10 cellular contexts compared by ENCODE assay signal in the genomic region with DNA sequence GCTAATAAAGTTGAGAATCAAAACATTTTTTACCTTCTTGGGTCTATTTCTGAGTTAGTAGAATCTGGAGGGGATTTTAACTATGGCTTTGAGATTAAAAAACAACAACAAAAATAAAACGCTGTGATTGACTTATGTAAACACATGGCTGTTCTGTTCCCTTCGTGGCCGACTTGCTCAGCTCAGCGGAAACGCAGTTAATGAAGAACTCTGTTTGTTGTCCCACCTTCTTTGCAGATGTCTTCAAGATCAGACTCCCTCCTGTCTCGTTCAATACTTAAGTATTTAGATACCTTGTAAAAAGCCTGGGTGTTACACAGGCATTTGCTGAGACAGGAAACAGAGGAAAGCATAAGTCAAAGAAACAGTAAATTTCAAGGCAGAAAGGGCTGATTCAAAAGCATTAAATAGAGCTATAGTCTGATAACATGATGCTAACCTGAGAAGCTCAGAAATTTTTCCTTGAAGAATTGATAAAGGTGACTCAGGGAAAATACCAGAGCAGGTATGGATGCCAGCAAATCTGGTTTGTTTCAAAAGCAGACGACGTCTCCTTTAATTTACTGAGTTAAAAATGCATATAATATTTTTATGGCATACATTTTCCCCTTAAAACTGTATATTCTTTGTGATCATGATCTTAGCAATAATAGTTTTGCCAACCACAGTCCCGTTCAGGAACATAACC. TPM values are rescaled to one million over a fixed set of nuclear protein-coding genes. Genes with fewer than 3 reads are reported as not detected.
A peak's percentile ranks its signal among the peaks of the same experiment; 100 is the strongest.
DNase-seq lines count a peak whose midpoint lies in the region; ATAC-seq, FAIRE-seq and TF ChIP-seq lines count a peak whose summit lies in the region.
"Had no signal": no experiment of that assay in that cellular context is flagged by ENCODE, and none has a peak within 500 bp of the region (broad histone marks: within the 10 kb centered on the region; RNA-seq: fewer than 3 reads in every experiment).

No MANE protein-coding gene starts in this region.

- H4K91ac ChIP-seq in neuronal stem cell (ENCODE audit: low read depth, low read length, poor library complexity), result no peak overlapping the region

- no peaks in the 10 kb centered on the region for H3K36me3 Mint-ChIP-seq in MCF 10A (ENCODE audit: insufficient read depth, unreplicated experiment)

- no peak for FAIRE-seq in D721Med (lab: Jason Lieb, UNC)

- H3K9ac ChIP-seq in neuronal stem cell (ENCODE audit: low read depth, low read length, poor library complexity), result no peak overlapping the region

- no peaks in the 10 kb centered on the region for H3K27me3 Mint-ChIP-seq in MCF 10A (ENCODE audit: insufficient read depth, unreplicated experiment)

- no peak overlapping the region for H2BK15ac ChIP-seq in neuronal stem cell (ENCODE audit: low read length)

- no peaks in the 10 kb centered on the region for H3K27me3 ChIP-seq in neuronal stem cell (ENCODE audit: control insufficient read depth in 3 of 3, insufficient read depth in 3 of 3, low read depth in 1 of 3, low read length in 3 of 3)
- H3K27me3 ChIP-seq: left lung had no signal

- peak overlapping the region; percentile 49 for H3K4me2 ChIP-seq in neuronal stem cell (ENCODE audit: insufficient read depth, low read length, poor library complexity, severe bottlenecking)

- H2AK5ac ChIP-seq in neuronal stem cell (ENCODE audit: low read depth, low read length), result no peak overlapping the region

- peak overlapping the region; percentile 39 for H3K4me3 Mint-ChIP-seq in MCF 10A (ENCODE audit: unreplicated experiment)

- H3K18ac ChIP-seq in neuronal stem cell (ENCODE audit: low read length), result no peak overlapping the region

- no peak overlapping the region for H3K14ac ChIP-seq in neuronal stem cell (ENCODE audit: low read length)

- peak; percentile 80 for DNase-seq in NCI-H146 (lab: John Stamatoyannopoulos, UW)
- DNase-seq in MCF 10A (ENCODE audit: unreplicated experiment), result no peak
- DNase-seq in neuronal stem cell (ENCODE audit: low spot score), result no peak
- DNase-seq in kidney tubule cell (ENCODE audit: low spot score), result no peak
- DNase-seq in ACHN, result no peak
- DNase-seq in D721Med (ENCODE audit: insufficient read length, low spot score), result no peak
- DNase-seq: effector memory CD4-positive, alpha-beta T cell; left lung had no signal

- in situ Hi-C loops in ACHN (cut with HindIII; ENCODE audit: low pct_ligation_motif_present, low pct_unique_long_range_greater_than_20kb, low sequenced_read_pairs), result no loop called here

- CTCF ChIA-PET in MCF 10A (lab: Yijun Ruan, JAX), result interaction anchor here (0.7 to 3.0 kb wide), 9 partner anchors 11 to 120 kb away, joined by 3 to 25 read pairs (median 5); a partner anchor contains a TSS

- no peaks in the 10 kb centered on the region for H3K79me1 ChIP-seq in neuronal stem cell (ENCODE audit: low read depth, low read length)

- no peak overlapping the region for H2BK12ac ChIP-seq in neuronal stem cell (ENCODE audit: low read length)

- H4K8ac ChIP-seq in neuronal stem cell (ENCODE audit: low read depth, low read length), result no peak overlapping the region

- H2AFZ ChIP-seq in neuronal stem cell (ENCODE audit: low read length), result peak overlapping the region; percentile 80

- no peaks in the 10 kb centered on the region for H3K9me3 Mint-ChIP-seq in MCF 10A (ENCODE audit: unreplicated experiment)
- H3K9me3 Mint-ChIP-seq: activated T-cell treated with anti-CD3 and anti-CD28 coated beads, Interleukin-2, amount 50 U/mL, for 4 hours had no signal

- H3K4me3 ChIP-seq in neuronal stem cell (ENCODE audit: low read length in 2 of 2), result no peak overlapping the region
- H3K4me3 ChIP-seq: left lung had no signal

- H3K4ac ChIP-seq in neuronal stem cell (ENCODE audit: low read length), result no peak overlapping the region

- POLR2A ChIA-PET in MCF 10A (lab: Yijun Ruan, JAX), result interaction anchor here (0.7 to 2.5 kb wide), 20 partner anchors 7 to 648 kb away, joined by 3 to 48 read pairs (median 4); a partner anchor contains a TSS

- peak overlapping the region; percentile 83 for H3K27ac ChIP-seq in neuronal stem cell (replicated peaks; ENCODE audit: low read length)
- H3K27ac ChIP-seq: left lung had no signal

- intact Hi-C loops in MCF 10A (cut with micrococcal nuclease), result no loop called here

- no peak overlapping the region for H2BK120ac ChIP-seq in neuronal stem cell (ENCODE audit: low read depth, low read length)

- peaks cover 7 to 13% of the 10 kb centered on the region in 2 donors for H3K4me1 ChIP-seq in neuronal stem cell (ENCODE audit: control insufficient read depth in 2 of 2, insufficient read depth in 1 of 2, low read depth in 1 of 2, low read length in 2 of 2)

- ATAC-seq in GM19467 (IDR thresholded peaks at IDR 0.05; ENCODE audit: unreplicated experiment), result peak; percentile 32
- ATAC-seq: left lung had no signal

- H3K36me3 ChIP-seq in neuronal stem cell (replicated peaks in 1 of 2; ENCODE audit: control insufficient read depth in 2 of 2, insufficient read depth in 2 of 2, low read length in 2 of 2), result no peaks in the 10 kb centered on the region
- H3K36me3 ChIP-seq: left lung had no signal

- no peak overlapping the region for H2BK5ac ChIP-seq in neuronal stem cell (ENCODE audit: low read length)

- peak overlapping the region; percentile 96 for H3K27ac Mint-ChIP-seq in MCF 10A (ENCODE audit: low read depth, unreplicated experiment)

- H3K23ac ChIP-seq in neuronal stem cell (ENCODE audit: low read depth, low read length, poor library complexity), result no peak overlapping the region

- BruUV-seq in MCF 10A (replicated peaks; lab: Mats Ljungman, UMichigan), result no TSS peak

- TF ChIP-seq CTCF in MCF 10A (IDR thresholded peaks at IDR 0.05; ENCODE audit: unreplicated experiment) (no peak), D721Med (IDR thresholded peaks at IDR 0.05; ENCODE audit: insufficient read depth, missing control alignments) (no peak)

- H3K4me1 Mint-ChIP-seq in MCF 10A (ENCODE audit: insufficient read depth, unreplicated experiment), result peaks cover 17% of the 10 kb centered on the region

- no peaks in the 10 kb centered on the region for H3K9me3 ChIP-seq in neuronal stem cell (replicated peaks in 1 of 2; ENCODE audit: control insufficient read depth in 2 of 2, insufficient read depth in 1 of 2, low read depth in 1 of 2, low read length in 2 of 2)
- H3K9me3 ChIP-seq: left lung had no signal

- WGBS in neuronal stem cell (ENCODE audit: extremely low coverage in 2 of 2, insufficient read length in 2 of 2, insufficient replicate concordance in 1 of 2), 2 donors, result no CpG with 5 or more reads among the region's 9 CpGs

RNA-seq across cellular contexts. Expression of a gene that starts 21.7 kb away (rescaled TPM):
- total RNA-seq in MCF 10A (2022), result 34.7 and 37.4 TPM in 2 replicates
- 36.1 TPM for polyA plus RNA-seq in neuronal stem cell (2013, experiment 1 of 2)
- polyA plus RNA-seq in neuronal stem cell (2013, experiment 2 of 2), result 38.0 TPM

RNA-seq across cellular contexts. Expression of a gene that starts 23.2 kb away (rescaled TPM):
- total RNA-seq in MCF 10A (2022), result 179 and 194 TPM in 2 replicates
- 31.4 TPM for polyA plus RNA-seq in neuronal stem cell (2013, experiment 1 of 2)
- 31.2 TPM for polyA plus RNA-seq in neuronal stem cell (2013, experiment 2 of 2)
